In genomic region chr19:2294377-2295335, GRCh38 we compare ENCODE assay signal across 10 cellular contexts. TPM values are rescaled to one million over a fixed set of nuclear protein-coding genes. Genes with fewer than 3 reads are reported as not detected.
DNase-seq lines count a peak whose midpoint lies in the region; ATAC-seq and TF ChIP-seq lines count a peak whose summit lies in the region.
"Had no signal": no experiment of that assay in that cellular context is flagged by ENCODE, and none has a peak within 500 bp of the region (broad histone marks: within the 10 kb centered on the region; RNA-seq: fewer than 3 reads in every experiment).

No MANE protein-coding gene starts in this region.

- H3K27me3 Mint-ChIP-seq in endothelial cell (ENCODE audit: unreplicated experiment): peaks cover 3% of the 10 kb centered on the region

- no peaks in the 10 kb centered on the region for H3K36me3 Mint-ChIP-seq in endothelial cell (ENCODE audit: low read depth, unreplicated experiment)

- H3K4me1 ChIP-seq in BE2C: peaks cover 10% of the 10 kb centered on the region
- H3K4me1 ChIP-seq in SJCRH30: no peaks in the 10 kb centered on the region

- H3K27ac Mint-ChIP-seq in endothelial cell (ENCODE audit: unreplicated experiment): no peak overlapping the region

- peaks cover 47% of the 10 kb centered on the region for H3K27me3 ChIP-seq in BE2C
- H3K27me3 ChIP-seq in SJCRH30: no peaks in the 10 kb centered on the region

- intact Hi-C loops in posterior vena cava (cut with DNase I): no loop called here

- H3K4me1 Mint-ChIP-seq in endothelial cell (ENCODE audit: unreplicated experiment): no peaks in the 10 kb centered on the region

- H3K9me3 ChIP-seq in BE2C (no peaks in the 10 kb centered on the region), SJCRH30 (replicated peaks) (no peaks in the 10 kb centered on the region)

- H3K27ac ChIP-seq in SJCRH30: no peak overlapping the region

- H3K36me3 ChIP-seq in BE2C (no peaks in the 10 kb centered on the region), SJCRH30 (no peaks in the 10 kb centered on the region)

- DNase-seq in BE2C (peak; percentile 83), SJCRH30 (peak; percentile 52 to 54), fibroblast of the conjunctiva (ENCODE audit: low read depth) (peak; percentile 53), posterior vena cava (ENCODE audit: low spot score) (peak; percentile 78), endothelial cell (ENCODE audit: low spot score) (no peak), NK-92 (lab: John Stamatoyannopoulos, UW; ENCODE audit: unreplicated experiment) (no peak)
- DNase-seq: activated T-cell treated with anti-CD3 and anti-CD28 coated beads, Interleukin-2, amount 50 U/mL, for 48 hours; NCI-H1105 treated with DMSO at 0.1 percent for 48 hours had no signal

- H3K9me3 Mint-ChIP-seq in endothelial cell (ENCODE audit: unreplicated experiment): no peaks in the 10 kb centered on the region

- H3K4me3 ChIP-seq in BE2C (ENCODE audit: low read depth, low read length) (peak overlapping the region; percentile 32), SJCRH30 (peak overlapping the region; percentile 37)

- ATAC-seq in HG03039 (IDR thresholded peaks at IDR 0.05; ENCODE audit: unreplicated experiment): no peak
- no peak for ATAC-seq in GM21381 (IDR thresholded peaks at IDR 0.05; ENCODE audit: unreplicated experiment)

- TF ChIP-seq CTCF in BE2C (IDR thresholded peaks at IDR 0.05; ENCODE audit: low read depth, low read length) (no peak), endothelial cell (IDR thresholded peaks at IDR 0.05; ENCODE audit: unreplicated experiment) (no peak)

- H3K4me3 Mint-ChIP-seq in endothelial cell (ENCODE audit: unreplicated experiment): no peak overlapping the region

RNA-seq across cellular contexts. Expression of gene PEAK3, which starts 12.7 kb away (rescaled TPM):
- 0.17 TPM for polyA plus RNA-seq in BE2C (2012; ENCODE audit: insufficient read depth, insufficient read length, low read depth)
- 0.06 and 0.10 TPM in 2 replicates for total RNA-seq in SJCRH30 (2014; rRNA removed; shearing (Covaris generic))
- total RNA-seq in posterior vena cava: 1 to 10 TPM in 1 of 2 donors, under 1 TPM in 1; 0.90 to 2.0 TPM
- 0.97 TPM for total RNA-seq in endothelial cell (ENCODE audit: unreplicated experiment)

RNA-seq across cellular contexts. Expression of gene LINGO3, which starts 13.3 kb away (rescaled TPM):
- polyA plus RNA-seq in BE2C (2012; ENCODE audit: insufficient read depth, insufficient read length, low read depth): not detected
- not detected in 2 replicates for total RNA-seq in SJCRH30 (2014; rRNA removed; shearing (Covaris generic))
- total RNA-seq in posterior vena cava (under 1 TPM in 1 of 2 donors, not detected in 1; 0.10 TPM), endothelial cell (ENCODE audit: unreplicated experiment) (not detected)

RNA-seq across cellular contexts. Expression of gene LSM7, which starts 33.7 kb away (rescaled TPM):
- 1,058 TPM for polyA plus RNA-seq in BE2C (2012; ENCODE audit: insufficient read depth, insufficient read length, low read depth)
- total RNA-seq in SJCRH30 (2014; rRNA removed; shearing (Covaris generic)): 179 and 185 TPM in 2 replicates
- 10 to 100 TPM; 46.2 to 50.5 TPM for total RNA-seq in posterior vena cava
- 108 TPM for total RNA-seq in endothelial cell (ENCODE audit: unreplicated experiment)

RNA-seq across cellular contexts. Expression of gene SPPL2B, which starts 33.8 kb away (rescaled TPM):
- polyA plus RNA-seq in BE2C (2012; ENCODE audit: insufficient read depth, insufficient read length, low read depth): 132 TPM
- total RNA-seq in SJCRH30 (2014; rRNA removed; shearing (Covaris generic)): 7.7 and 14.3 TPM in 2 replicates
- total RNA-seq in posterior vena cava: 10 to 100 TPM; 20.7 to 36.9 TPM
- total RNA-seq in endothelial cell (ENCODE audit: unreplicated experiment): 75.2 TPM

RNA-seq across cellular contexts. Expression of gene JSRP1, which starts 38.4 kb away (rescaled TPM):
- 1.2 TPM for polyA plus RNA-seq in BE2C (2012; ENCODE audit: insufficient read depth, insufficient read length, low read depth)
- 40.1 and 50.2 TPM in 2 replicates for total RNA-seq in SJCRH30 (2014; rRNA removed; shearing (Covaris generic))
- total RNA-seq in posterior vena cava (not detected), endothelial cell (ENCODE audit: unreplicated experiment) (not detected)

Comparison
In these comparisons a context has a peak if more than half of its experiments do, and no peak if none do; other contexts are left out.
1. DNase-seq: peak in BE2C (single experiment), SJCRH30 (2 of 2), fibroblast of the conjunctiva (single experiment) and posterior vena cava (single experiment); none in endothelial cell (single experiment) and NK-92 (single experiment).